In the genomic region with DNA sequence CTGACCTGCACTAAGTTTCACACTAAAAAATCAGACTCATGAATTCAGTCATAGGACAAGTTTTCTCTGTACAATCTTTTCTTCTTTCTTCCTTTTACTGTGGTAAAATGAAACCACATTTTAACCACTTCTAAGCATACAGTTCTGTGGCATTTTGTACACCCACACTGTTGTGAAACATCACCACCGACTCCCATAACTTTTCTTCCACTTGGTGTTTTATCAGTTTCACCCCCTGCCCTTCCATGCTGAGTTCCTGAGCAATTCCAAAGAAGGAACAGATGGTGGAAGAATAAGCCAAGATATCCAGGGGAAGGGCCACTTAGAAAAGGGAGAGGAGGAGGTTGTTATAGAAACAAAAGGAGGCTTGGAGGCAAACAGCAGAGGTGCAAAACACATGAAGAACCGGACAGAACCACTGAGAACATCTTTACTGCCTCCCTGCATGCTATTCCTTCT, we compare ENCODE assay signal across 8 cellular contexts.
DNase-seq lines count a peak whose midpoint lies in the region; ATAC-seq and TF ChIP-seq lines count a peak whose summit lies in the region.

No MANE protein-coding gene starts in this region.

- ATAC-seq in DND-41 (ENCODE audit: insufficient read depth, low read depth) (peak; percentile 99), GM19438 (IDR thresholded peaks at IDR 0.05; ENCODE audit: low read depth, unreplicated experiment) (peak; percentile 92), HG03378 (IDR thresholded peaks at IDR 0.05; ENCODE audit: unreplicated experiment) (peak; percentile 98)

- H3K9me3 ChIP-seq in DND-41 (ENCODE audit: insufficient read depth, low read length, severe bottlenecking): no peaks in the 10 kb centered on the region

- no peaks in the 10 kb centered on the region for H3K79me2 ChIP-seq in DND-41 (ENCODE audit: insufficient read depth, low read length)

- no peaks in the 10 kb centered on the region for H3K27me3 ChIP-seq in DND-41 (ENCODE audit: insufficient read depth, low read length, poor library complexity)

- H3K4me3 ChIP-seq in DND-41 (ENCODE audit: low read depth in 1 of 2, low read length in 2 of 2) (no peak overlapping the region), astrocyte of the spinal cord (ENCODE audit: low read depth, low read length) (no peak overlapping the region)

- H2AFZ ChIP-seq in DND-41 (ENCODE audit: low read depth, low read length): no peak overlapping the region

- DNase-seq in DND-41: peak; percentile 28
- peak; percentile 87 for DNase-seq in astrocyte of the spinal cord (ENCODE audit: low read depth, low spot score)
- DNase-seq in NCI-H510A (lab: John Stamatoyannopoulos, UW): no peak
- DNase-seq in NCI-H526 (lab: John Stamatoyannopoulos, UW): no peak
- no peak for DNase-seq in UCSD-AML1 (lab: John Stamatoyannopoulos, UW; ENCODE audit: unreplicated experiment)
- DNase-seq in NCI-H2081 (lab: John Stamatoyannopoulos, UW): no peak

- H3K4me2 ChIP-seq in DND-41 (ENCODE audit: insufficient read depth, low read length): no peak overlapping the region

- peaks cover 15% of the 10 kb centered on the region for H3K4me1 ChIP-seq in DND-41 (ENCODE audit: insufficient read depth, low read length)

- H4K20me1 ChIP-seq in DND-41 (ENCODE audit: insufficient read depth, low read length): peaks cover 64% of the 10 kb centered on the region

- H3K9ac ChIP-seq in DND-41 (ENCODE audit: low read depth, low read length): no peak overlapping the region

- H3K27ac ChIP-seq in DND-41 (ENCODE audit: low read length): no peak overlapping the region

- peaks cover 65% of the 10 kb centered on the region for H3K36me3 ChIP-seq in DND-41 (ENCODE audit: insufficient read depth, low read length)

- in situ Hi-C loops in astrocyte of the spinal cord (cut with HindIII; ENCODE audit: low sequenced_read_pairs): no loop called here

- TF ChIP-seq CTCF in DND-41 (IDR thresholded peaks at IDR 0.05; ENCODE audit: borderline replicate concordance, extremely low read depth, low read length, poor library complexity, severe bottlenecking) (no peak), astrocyte of the spinal cord (IDR thresholded peaks at IDR 0.05; ENCODE audit: low read depth, low read length) (no peak)

Comparison
In these comparisons a context has a peak if more than half of its experiments do, and no peak if none do; other contexts are left out.
1. DNase-seq: peak in DND-41 (single experiment) and astrocyte of the spinal cord (single experiment); none in NCI-H510A (single experiment), NCI-H526 (0 of 2), UCSD-AML1 (single experiment) and NCI-H2081 (0 of 2).
2. Peak in every context shown above with its lines, with median percentiles within 50 percentile points of each other: ATAC-seq.